In the genomic region with DNA sequence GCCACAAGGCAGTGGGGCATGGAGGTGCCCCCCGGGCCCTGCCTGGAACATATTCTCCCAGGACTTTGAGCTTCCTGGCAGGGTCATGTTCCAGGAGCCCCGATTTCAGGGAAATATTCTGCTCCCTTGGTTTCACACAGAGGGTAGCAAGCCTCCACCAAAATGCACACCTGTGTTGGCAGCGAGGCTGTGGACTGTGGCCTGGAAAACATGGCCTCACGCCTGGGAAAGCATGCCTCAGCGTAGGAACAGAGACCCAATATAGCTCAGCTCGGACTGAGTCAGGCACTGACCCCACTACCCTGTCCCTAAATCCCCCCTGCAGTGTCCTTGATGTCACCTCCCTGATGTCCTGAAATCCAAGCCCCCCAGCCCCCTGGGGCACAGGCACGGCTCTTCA, we compare ENCODE assay signal across 15 cellular contexts.
"Had no signal": no experiment of that assay in that cellular context is flagged by ENCODE, and none has a peak within 500 bp of the region (broad histone marks: within the 10 kb centered on the region; RNA-seq: fewer than 3 reads in every experiment).

No MANE protein-coding gene starts in this region.

- H3K4me3 ChIP-seq: esophagus squamous epithelium, left lung, SK-N-MC had no signal

- H3K36me3 ChIP-seq: esophagus squamous epithelium, left lung, neutrophil had no signal

- H3K27ac ChIP-seq: esophagus squamous epithelium, left lung, neutrophil, parathyroid adenoma, SK-N-MC had no signal

- H3K9me3 ChIP-seq: esophagus squamous epithelium, left lung, neutrophil had no signal

- H3K4me1 ChIP-seq: parathyroid adenoma had no signal

- ATAC-seq: activated CD4-positive, alpha-beta T cell treated with anti-CD3 and anti-CD28 coated beads for 36 hours; left lung; naive thymus-derived CD4-positive, alpha-beta T cell; WTC11 had no signal

- FAIRE-seq: keratinocyte had no signal

- H3K27me3 ChIP-seq: esophagus squamous epithelium, left lung had no signal

- DNase-seq: activated CD4-positive, alpha-beta T cell treated with anti-CD3 and anti-CD28 coated beads for 36 hours; activated CD4-positive, alpha-beta T cell treated with anti-CD3 and anti-CD28 coated beads, Interleukin-2, amount 50 U/mL, for 48 hours; activated gamma-delta T cell treated with Interleukin-2 at 50 U/mL for 16 hours; effector CD8-positive, alpha-beta T cell; esophagus squamous epithelium; hypothalamus; left lung; mammary epithelial cell; naive thymus-derived CD4-positive, alpha-beta T cell; stimulated activated naive CD4-positive, alpha-beta T cell treated with Interleukin-2 at 50 U/mL for 16 hours had no signal
